Comparison of ENCODE assay signal across 12 cellular contexts in the genomic region with DNA sequence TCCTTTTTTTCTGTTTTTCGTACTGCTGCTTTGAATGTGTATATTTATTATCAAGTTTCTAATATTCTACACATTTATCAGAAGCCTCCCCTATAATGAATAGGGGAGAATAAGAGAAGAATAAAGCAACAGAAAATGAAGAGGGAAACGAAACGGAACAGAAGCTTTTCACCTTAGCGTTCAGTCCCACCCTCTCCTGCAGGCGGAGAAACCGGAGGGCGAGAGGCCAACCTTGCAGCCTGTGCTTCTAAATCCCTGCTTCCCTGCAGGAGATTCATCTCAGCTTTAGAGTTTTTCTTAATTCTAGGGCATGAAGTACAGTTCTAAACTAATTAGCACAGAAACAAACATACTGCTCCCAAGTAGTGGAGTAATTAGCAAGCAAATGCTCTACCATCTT.
DNase-seq lines count a peak whose midpoint lies in the region; ATAC-seq and TF ChIP-seq lines count a peak whose summit lies in the region.
"Had no signal": no experiment of that assay in that cellular context is flagged by ENCODE, and none has a peak within 500 bp of the region (broad histone marks: within the 10 kb centered on the region; RNA-seq: fewer than 3 reads in every experiment).

No MANE protein-coding gene starts in this region.

- no peak overlapping the region for H3K4me3 ChIP-seq in BLaER1 treated with 17β-estradiol and CSF1 and Interleukin-3, amounts not matched to agents 10 nM and 100 nM
- H3K4me3 ChIP-seq in KMS-11 (IDR thresholded peaks at IDR 0.05; ENCODE audit: insufficient read depth, low read depth, low read length) (no peak overlapping the region), coronary artery (peak overlapping the region; percentile 6)
- H3K4me3 ChIP-seq: upper lobe of left lung had no signal

- H3K4me3 Mint-ChIP-seq in natural killer cell = no peak overlapping the region
- H3K4me3 Mint-ChIP-seq: memory B cell had no signal

- peaks cover 15 to 25% (median 19%) of the 10 kb centered on the region in 11 experiments; a peak in 21 of 22 replicates for H3K9me3 ChIP-seq in BLaER1 treated with 17β-estradiol and CSF1 and Interleukin-3, amounts not matched to agents 10 nM and 100 nM (replicated peaks in 1 of 11)
- H3K9me3 ChIP-seq: upper lobe of left lung had no signal

- peaks cover 40 to 45% of the 10 kb centered on the region in 2 donors for H3K4me1 Mint-ChIP-seq in natural killer cell

- H3K36me3 ChIP-seq in BLaER1 treated with 17β-estradiol and CSF1 and Interleukin-3, amounts not matched to agents 10 nM and 100 nM = 0 out of 22 replicates have a peak, but pooled peaks cover 0 to 6% (median 0%) of the 10 kb centered on the region in 11 experiments
- no peaks in the 10 kb centered on the region for H3K36me3 ChIP-seq in KMS-11 (ENCODE audit: insufficient read depth)
- H3K36me3 ChIP-seq: upper lobe of left lung had no signal

- peak overlapping the region in 5 of 11 experiments; percentile 9 to 77 (median 71); a peak in 6 of 22 replicates for H3K9ac ChIP-seq in BLaER1 treated with 17β-estradiol and CSF1 and Interleukin-3, amounts not matched to agents 10 nM and 100 nM
- H3K9ac ChIP-seq in KMS-11 = peak overlapping the region; percentile 66; the same call in 1 of the 2 replicates

- H3K27me3 ChIP-seq in BLaER1 treated with 17β-estradiol and CSF1 and Interleukin-3, amounts not matched to agents 10 nM and 100 nM = no peaks in the 10 kb centered on the region
- H3K27me3 ChIP-seq in KMS-11 (ENCODE audit: insufficient read depth, low read depth) = no peaks in the 10 kb centered on the region
- H3K27me3 ChIP-seq: upper lobe of left lung had no signal

- no peak overlapping the region for H2AFZ ChIP-seq in KMS-11 (ENCODE audit: low read depth)

- H3K4me2 ChIP-seq in BLaER1 treated with 17β-estradiol and CSF1 and Interleukin-3, amounts not matched to agents 10 nM and 100 nM = peak overlapping the region; percentile 24 to 90 (median 79)
- peak overlapping the region; percentile 86; the same call in 1 of the 2 replicates for H3K4me2 ChIP-seq in KMS-11

- in situ Hi-C loops in GM13977 (cut with MboI; ENCODE audit: low pct_unique_long_range_greater_than_20kb, low sequenced_read_pairs, unreplicated experiment) = no loop called here

- ATAC-seq in natural killer cell = no peak

- H3K36me3 Mint-ChIP-seq in natural killer cell = no peaks in the 10 kb centered on the region

- DNase-seq in coronary artery (ENCODE audit: low spot score) = no peak
- no peak for DNase-seq in natural killer cell
- no peak for DNase-seq in GM13977 (ENCODE audit: low spot score)
- no peak for DNase-seq in erythroblast (lab: John Stamatoyannopoulos, UW)
- no peak for DNase-seq in middle frontal gyrus (ENCODE audit: extremely low spot score, low spot score)
- no peak for DNase-seq in DMS53 treated with DMSO at 0.1 percent for 48 hours (lab: John Stamatoyannopoulos, UW; ENCODE audit: unreplicated experiment)
- DNase-seq: activated naive CD8-positive, alpha-beta T cell treated with anti-CD3 and anti-CD28 coated beads, Interleukin-2, amount 10 ng/mL, durations not matched to agents 7 days and 5 days; Caco-2; upper lobe of left lung had no signal

- TF ChIP-seq POLR2A in erythroblast (IDR thresholded peaks at IDR 0.05; ENCODE audit: low read length) = no peak

- peak overlapping the region; percentile 97 for H3K27ac Mint-ChIP-seq in natural killer cell

- no peaks in the 10 kb centered on the region for H4K20me1 ChIP-seq in BLaER1 treated with 17β-estradiol and CSF1 and Interleukin-3, amounts not matched to agents 10 nM and 100 nM
- no peaks in the 10 kb centered on the region for H4K20me1 ChIP-seq in KMS-11 (ENCODE audit: insufficient read depth)

- H3K79me2 ChIP-seq in KMS-11 (ENCODE audit: insufficient read depth, low read depth) = no peaks in the 10 kb centered on the region

- TF ChIP-seq CTCF in KMS-11 (conservative IDR thresholded peaks at IDR 0.05; ENCODE audit: low read depth, low read length) (no peak), coronary artery (IDR thresholded peaks at IDR 0.05) (no peak), natural killer cell (IDR thresholded peaks at IDR 0.05) (no peak), GM13977 (IDR thresholded peaks at IDR 0.05; ENCODE audit: extremely low read depth, insufficient read depth, missing control alignments) (no peak)

- intact Hi-C loops in natural killer cell (cut with micrococcal nuclease) = loop anchor here (10.0 kb wide), 3 partner anchors 432 to 1632 kb away; partner anchors contain the start of genes ARL5B, NSUN6 and ST8SIA6

- H3K9me3 Mint-ChIP-seq in natural killer cell = no peaks in the 10 kb centered on the region

- H3K27me3 Mint-ChIP-seq in natural killer cell (ENCODE audit: low read depth in 2 of 2) = no peaks in the 10 kb centered on the region
- H3K27me3 Mint-ChIP-seq: activated naive CD8-positive, alpha-beta T cell treated with anti-CD3 and anti-CD28 coated beads, Interleukin-2, amount 10 ng/mL, durations not matched to agents 7 days and 5 days had no signal

- H3K27ac ChIP-seq in BLaER1 treated with 17β-estradiol and CSF1 and Interleukin-3, amounts not matched to agents 10 nM and 100 nM = peak overlapping the region; percentile 72 to 95 (median 90); a peak in 19 of 22 replicates
- H3K27ac ChIP-seq in KMS-11 (peak overlapping the region; percentile 90; the same call in 1 of the 2 replicates), coronary artery (peak overlapping the region; percentile 47 to 76)

- H3K4me1 ChIP-seq in BLaER1 treated with 17β-estradiol and CSF1 and Interleukin-3, amounts not matched to agents 10 nM and 100 nM = peaks cover 39 to 58% (median 52%) of the 10 kb centered on the region in 10 experiments
- H3K4me1 ChIP-seq in KMS-11 (ENCODE audit: low read depth, poor library complexity, severe bottlenecking) = peaks cover 67% of the 10 kb centered on the region
- H3K4me1 ChIP-seq: Caco-2 had no signal
